Comparison of ENCODE assay signal across 17 cellular contexts in the genomic region with DNA sequence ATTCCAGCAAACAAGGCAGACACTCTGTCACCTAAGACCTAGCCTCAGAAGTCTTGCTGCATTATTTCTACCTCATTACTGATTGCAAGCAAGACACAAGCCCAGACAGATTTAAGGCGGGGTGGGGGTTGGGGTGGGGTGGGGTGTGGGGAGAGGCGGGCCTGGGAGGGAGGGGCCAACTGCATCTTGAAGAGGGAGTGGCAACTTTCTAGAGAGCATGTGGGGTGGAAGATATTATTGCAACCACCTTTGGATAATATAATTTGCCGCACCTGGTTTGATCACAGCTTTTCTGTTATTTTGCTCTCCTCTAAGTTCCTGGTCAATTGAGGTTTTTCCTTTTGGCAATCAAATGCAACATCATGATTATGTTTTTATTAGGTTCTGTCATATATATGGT.
"Had no signal": no experiment of that assay in that cellular context is flagged by ENCODE, and none has a peak within 500 bp of the region (broad histone marks: within the 10 kb centered on the region; RNA-seq: fewer than 3 reads in every experiment).

No MANE protein-coding gene starts in this region.

- H3K9me3 ChIP-seq: gastrocnemius medialis, left ventricle myocardium inferior, lower lobe of right lung, sigmoid colon had no signal

- H3K4me3 ChIP-seq: coronary artery, gastrocnemius medialis, heart right ventricle, left ventricle myocardium inferior, lower lobe of right lung, right atrium auricular region, sigmoid colon, skin epidermis had no signal

- H3K27me3 ChIP-seq: gastrocnemius medialis, right atrium auricular region, sigmoid colon had no signal

- H3K27ac Mint-ChIP-seq: type B pancreatic cell had no signal

- DNase-seq: effector CD4-positive, alpha-beta T cell; gastrocnemius medialis; heart right ventricle; hypothalamus; islet precursor cell; left ventricle myocardium inferior; lower lobe of right lung; mesenchymal stem cell; naive thymus-derived CD8-positive, alpha-beta T cell; posterior cingulate gyrus; sigmoid colon; stimulated activated CD4-positive, alpha-beta T cell treated with anti-CD3 and anti-CD28 coated beads, Interleukin-2, amount 100 ng/mL, for 24 hours; stimulated activated naive CD4-positive, alpha-beta T cell had no signal

- H3K36me3 ChIP-seq: gastrocnemius medialis, heart right ventricle, left ventricle myocardium inferior, lower lobe of right lung, right atrium auricular region, sigmoid colon had no signal

- H3K4me1 Mint-ChIP-seq: naive thymus-derived CD8-positive, alpha-beta T cell had no signal

- H3K27me3 Mint-ChIP-seq: type B pancreatic cell had no signal

- H3K36me3 Mint-ChIP-seq: naive thymus-derived CD8-positive, alpha-beta T cell; type B pancreatic cell had no signal

- H3K4me3 Mint-ChIP-seq: naive thymus-derived CD8-positive, alpha-beta T cell; type B pancreatic cell had no signal

- H3K4me1 ChIP-seq: gastrocnemius medialis, heart right ventricle, left ventricle myocardium inferior, lower lobe of right lung, right atrium auricular region, sigmoid colon had no signal

- H3K27ac ChIP-seq: coronary artery, gastrocnemius medialis, heart right ventricle, left ventricle myocardium inferior, lower lobe of right lung, right atrium auricular region, sigmoid colon, skin epidermis had no signal

- H3K9me3 Mint-ChIP-seq: naive thymus-derived CD8-positive, alpha-beta T cell; type B pancreatic cell had no signal
